ENCODE assay signal across 2 cellular contexts in genomic region chr9:30574355-30575151, GRCh38.
TF ChIP-seq lines count a peak whose summit lies in the region.

No MANE protein-coding gene starts in this region.

TF ChIP-seq in WTC11, 78 proteins besides CTCF, POLR2A, EP300 and RAD21:
- TF ChIP-seq FOXK1 (CRISPR knock-in tag; IDR thresholded peaks at IDR 0.05) (no peak), KAT7 (CRISPR knock-in tag; IDR thresholded peaks at IDR 0.05; ENCODE audit: borderline replicate concordance) (no peak), USF1 (CRISPR knock-in tag; IDR thresholded peaks at IDR 0.05) (no peak), FOXJ3 (CRISPR knock-in tag; IDR thresholded peaks at IDR 0.05; ENCODE audit: borderline replicate concordance) (no peak), ESRRA (CRISPR knock-in tag; IDR thresholded peaks at IDR 0.05; ENCODE audit: borderline replicate concordance) (no peak), TP53 (CRISPR knock-in tag; IDR thresholded peaks at IDR 0.05) (no peak), TEAD4 (CRISPR knock-in tag; IDR thresholded peaks at IDR 0.05) (no peak), RORB (CRISPR knock-in tag; IDR thresholded peaks at IDR 0.05) (no peak), MXD4 (CRISPR knock-in tag; IDR thresholded peaks at IDR 0.05; ENCODE audit: borderline replicate concordance) (no peak), HMGA2 (CRISPR knock-in tag; IDR thresholded peaks at IDR 0.05) (no peak), AFF4 (CRISPR knock-in tag; IDR thresholded peaks at IDR 0.05; ENCODE audit: borderline replicate concordance) (no peak), ZNF232 (CRISPR knock-in tag; IDR thresholded peaks at IDR 0.05) (no peak), MLX (CRISPR knock-in tag; IDR thresholded peaks at IDR 0.05) (no peak)
TF ChIP-seq in WTC11: peak in this region for 0.

TF ChIP-seq in HepG2, 621 proteins besides CTCF, POLR2A, EP300 and RAD21:
- TF ChIP-seq ZNF746 (CRISPR knock-in tag; IDR thresholded peaks at IDR 0.05) (no peak), ZNF580 (CRISPR knock-in tag; IDR thresholded peaks at IDR 0.05; ENCODE audit: borderline replicate concordance, low read depth) (no peak)
